Comparison of ENCODE assay signal across 33 cellular contexts in genomic region chr9:29021632-29022031, GRCh38.
A peak's percentile ranks its signal among the peaks of the same experiment; 100 is the strongest.
DNase-seq lines count a peak whose midpoint lies in the region; ATAC-seq and TF ChIP-seq lines count a peak whose summit lies in the region.
"Had no signal": no experiment of that assay in that cellular context is flagged by ENCODE, and none has a peak within 500 bp of the region (broad histone marks: within the 10 kb centered on the region; RNA-seq: fewer than 3 reads in every experiment).

No MANE protein-coding gene starts in this region.

- H3K9me3 Mint-ChIP-seq in activated naive CD8-positive, alpha-beta T cell treated with anti-CD3 and anti-CD28 coated beads, Interleukin-2, amount 10 ng/mL, durations not matched to agents 7 days and 5 days = peaks cover 1% of the 10 kb centered on the region
- no peaks in the 10 kb centered on the region for H3K9me3 Mint-ChIP-seq in activated naive CD8-positive, alpha-beta T cell treated with anti-CD3 and anti-CD28 coated beads for 36 hours

- no peaks in the 10 kb centered on the region for H3K27me3 Mint-ChIP-seq in activated naive CD8-positive, alpha-beta T cell treated with anti-CD3 and anti-CD28 coated beads, Interleukin-2, amount 10 ng/mL, durations not matched to agents 7 days and 5 days
- no peaks in the 10 kb centered on the region for H3K27me3 Mint-ChIP-seq in activated naive CD8-positive, alpha-beta T cell treated with anti-CD3 and anti-CD28 coated beads for 36 hours
- H3K27me3 Mint-ChIP-seq: B cell; CD4-positive, alpha-beta memory T cell; CD4-positive, alpha-beta T cell; CD4-positive, CD25-positive, alpha-beta regulatory T cell had no signal

- H3K4me3 Mint-ChIP-seq in activated naive CD8-positive, alpha-beta T cell treated with anti-CD3 and anti-CD28 coated beads, Interleukin-2, amount 10 ng/mL, durations not matched to agents 7 days and 5 days = no peak overlapping the region
- no peak overlapping the region for H3K4me3 Mint-ChIP-seq in activated naive CD8-positive, alpha-beta T cell treated with anti-CD3 and anti-CD28 coated beads for 36 hours
- H3K4me3 Mint-ChIP-seq: B cell; CD14-positive monocyte; CD4-positive, alpha-beta memory T cell; CD4-positive, alpha-beta T cell; CD4-positive, CD25-positive, alpha-beta regulatory T cell; CD8-positive, alpha-beta memory T cell; CD8-positive, alpha-beta T cell had no signal

- H3K4me3 ChIP-seq in A673 (ENCODE audit: low read depth, low read length, poor library complexity, severe bottlenecking) = peak overlapping the region; percentile 17
- peak overlapping the region; percentile 73 for H3K4me3 ChIP-seq in SK-N-MC
- no peak overlapping the region for H3K4me3 ChIP-seq in Peyer's patch
- H3K4me3 ChIP-seq: A549; BLaER1; BLaER1 treated with 17β-estradiol and CSF1 and Interleukin-3, amounts not matched to agents 10 nM and 100 nM had no signal

- intact Hi-C loops in A673 (cut with micrococcal nuclease; ENCODE audit: unreplicated experiment) = loop anchor here (1.0 to 10.0 kb wide), 8 partner anchors 153 to 671 kb away; no protein-coding TSS in a partner anchor

- H3K27me3 ChIP-seq in A673 (replicated peaks; ENCODE audit: insufficient read depth, low read depth, low read length, poor library complexity) = no peaks in the 10 kb centered on the region
- H3K27me3 ChIP-seq in Peyer's patch = no peaks in the 10 kb centered on the region
- H3K27me3 ChIP-seq: BE2C; BLaER1; BLaER1 treated with 17β-estradiol and CSF1 and Interleukin-3, amounts not matched to agents 10 nM and 100 nM had no signal

- no peak for DNase-seq in activated naive CD8-positive, alpha-beta T cell treated with anti-CD3 and anti-CD28 coated beads, Interleukin-2, amount 10 ng/mL, durations not matched to agents 7 days and 5 days
- no peak for DNase-seq in activated naive CD8-positive, alpha-beta T cell treated with anti-CD3 and anti-CD28 coated beads for 36 hours
- DNase-seq in A673 (ENCODE audit: low spot score) (peak; percentile 84), SK-N-MC (ENCODE audit: low read depth, low spot score) (peak; percentile 62), Peyer's patch (no peak)
- DNase-seq: 8988T; ACHN; AML-193; BE2C; C1 segment of cervical spinal cord; Caco-2; Calu3; CD4-positive, alpha-beta memory T cell; CD4-positive, alpha-beta T cell; CD4-positive, CD25-positive, alpha-beta regulatory T cell; CD8-positive, alpha-beta memory T cell; CD8-positive, alpha-beta T cell; COR-L47; DMS 273 treated with DMSO at 0.1 percent for 48 hours; DMS153; DMS53; DMS79; DMS79 treated with DMSO at 0.1 percent for 48 hours; DND-41; EL had no signal

- no peak for TF ChIP-seq POLR2A in Peyer's patch (IDR thresholded peaks at IDR 0.05)

- H3K27ac ChIP-seq in A673 (ENCODE audit: low read depth, low read length, poor library complexity, severe bottlenecking) (peak overlapping the region; percentile 95), SK-N-MC (peak overlapping the region; percentile 100), Peyer's patch (no peak overlapping the region)
- H3K27ac ChIP-seq: 22Rv1; A549; BLaER1; BLaER1 treated with 17β-estradiol and CSF1 and Interleukin-3, amounts not matched to agents 10 nM and 100 nM; C4-2B had no signal

- peak overlapping the region; percentile 85 for H3K9ac ChIP-seq in SK-N-MC (ENCODE audit: insufficient read length)
- H3K9ac ChIP-seq: BLaER1; BLaER1 treated with 17β-estradiol and CSF1 and Interleukin-3, amounts not matched to agents 10 nM and 100 nM had no signal

- TF ChIP-seq CTCF in A673 (conservative IDR thresholded peaks at IDR 0.05; ENCODE audit: low read depth, low read length) = no peak
- no peak for TF ChIP-seq CTCF in Peyer's patch (IDR thresholded peaks at IDR 0.05)

- POLR2A ChIA-PET in activated naive CD8-positive, alpha-beta T cell treated with anti-CD3 and anti-CD28 coated beads, Interleukin-2, amount 10 ng/mL, durations not matched to agents 7 days and 5 days (lab: Charles Lee) = no interaction called here
- POLR2A ChIA-PET in A673 (lab: Charles Lee; ENCODE audit: low non-redundant PET) = no interaction called here

- H3K9me3 ChIP-seq in A673 (ENCODE audit: low read depth, low read length, poor library complexity, severe bottlenecking) (no peaks in the 10 kb centered on the region), SK-N-MC (ENCODE audit: low read depth, low read length) (no peaks in the 10 kb centered on the region), Peyer's patch (no peaks in the 10 kb centered on the region)
- H3K9me3 ChIP-seq: A549; BE2C; BLaER1; BLaER1 treated with 17β-estradiol and CSF1 and Interleukin-3, amounts not matched to agents 10 nM and 100 nM; Caco-2 had no signal

- H3K36me3 ChIP-seq in A673 (ENCODE audit: insufficient read depth, low read length, poor library complexity, severe bottlenecking) (no peaks in the 10 kb centered on the region), SK-N-MC (ENCODE audit: insufficient read depth, low read length) (peaks cover 6% of the 10 kb centered on the region; the same call in 1 of the 2 replicates), Peyer's patch (no peaks in the 10 kb centered on the region)
- H3K36me3 ChIP-seq: BE2C; BLaER1; BLaER1 treated with 17β-estradiol and CSF1 and Interleukin-3, amounts not matched to agents 10 nM and 100 nM had no signal

- peaks cover 70% of the 10 kb centered on the region for H3K4me1 ChIP-seq in A673 (ENCODE audit: insufficient read depth, low read length, poor library complexity, severe bottlenecking)
- no peaks in the 10 kb centered on the region for H3K4me1 ChIP-seq in Peyer's patch
- H3K4me1 ChIP-seq: A549; BE2C; BLaER1; BLaER1 treated with 17β-estradiol and CSF1 and Interleukin-3, amounts not matched to agents 10 nM and 100 nM; Caco-2 had no signal

- H3K27ac Mint-ChIP-seq in activated naive CD8-positive, alpha-beta T cell treated with anti-CD3 and anti-CD28 coated beads, Interleukin-2, amount 10 ng/mL, durations not matched to agents 7 days and 5 days = peak overlapping the region; percentile 51
- no peak overlapping the region for H3K27ac Mint-ChIP-seq in activated naive CD8-positive, alpha-beta T cell treated with anti-CD3 and anti-CD28 coated beads for 36 hours
- H3K27ac Mint-ChIP-seq: B cell; CD4-positive, alpha-beta memory T cell; CD4-positive, alpha-beta T cell; CD4-positive, CD25-positive, alpha-beta regulatory T cell; CD8-positive, alpha-beta memory T cell; CD8-positive, alpha-beta T cell had no signal

- no peaks in the 10 kb centered on the region for H3K36me3 Mint-ChIP-seq in activated naive CD8-positive, alpha-beta T cell treated with anti-CD3 and anti-CD28 coated beads, Interleukin-2, amount 10 ng/mL, durations not matched to agents 7 days and 5 days
- H3K36me3 Mint-ChIP-seq in activated naive CD8-positive, alpha-beta T cell treated with anti-CD3 and anti-CD28 coated beads for 36 hours = no peaks in the 10 kb centered on the region
- H3K36me3 Mint-ChIP-seq: CD14-positive monocyte; CD4-positive, alpha-beta memory T cell; CD4-positive, CD25-positive, alpha-beta regulatory T cell; CD8-positive, alpha-beta memory T cell; CD8-positive, alpha-beta T cell had no signal

- no TSS peak for BruUV-seq in A673 (replicated peaks; lab: Mats Ljungman, UMichigan)

- no peak for ATAC-seq in activated naive CD8-positive, alpha-beta T cell treated with anti-CD3 and anti-CD28 coated beads, Interleukin-2, amount 10 ng/mL, durations not matched to agents 7 days and 5 days (ENCODE audit: low read depth)
- no peak for ATAC-seq in GM21825 (IDR thresholded peaks at IDR 0.05; ENCODE audit: unreplicated experiment)
- ATAC-seq: A549; CD8-positive, alpha-beta T cell had no signal

- CTCF ChIA-PET in A673 (lab: Charles Lee) = no interaction called here

- H3K4me1 Mint-ChIP-seq in activated naive CD8-positive, alpha-beta T cell treated with anti-CD3 and anti-CD28 coated beads, Interleukin-2, amount 10 ng/mL, durations not matched to agents 7 days and 5 days = no peaks in the 10 kb centered on the region
- H3K4me1 Mint-ChIP-seq in activated naive CD8-positive, alpha-beta T cell treated with anti-CD3 and anti-CD28 coated beads for 36 hours = no peaks in the 10 kb centered on the region
- H3K4me1 Mint-ChIP-seq: B cell; CD14-positive monocyte; CD4-positive, alpha-beta memory T cell; CD4-positive, CD25-positive, alpha-beta regulatory T cell; CD8-positive, alpha-beta memory T cell had no signal

Comparison
In these comparisons a context has a peak if more than half of its experiments do, and no peak if none do; other contexts are left out.
1. DNase-seq: peak in A673 (single experiment) and SK-N-MC (single experiment); none in activated naive CD8-positive, alpha-beta T cell treated with anti-CD3 and anti-CD28 coated beads, Interleukin-2, amount 10 ng/mL, durations not matched to agents 7 days and 5 days (single experiment), activated naive CD8-positive, alpha-beta T cell treated with anti-CD3 and anti-CD28 coated beads for 36 hours (single experiment) and Peyer's patch (0 of 3).
2. H3K27ac ChIP-seq: peak in A673 (single experiment) and SK-N-MC (single experiment); none in Peyer's patch (0 of 4).
3. H3K4me3 ChIP-seq: peak in A673 (single experiment) and SK-N-MC (single experiment); none in Peyer's patch (0 of 4).